ENCODE assay signal across 8 cellular contexts in the genomic region with DNA sequence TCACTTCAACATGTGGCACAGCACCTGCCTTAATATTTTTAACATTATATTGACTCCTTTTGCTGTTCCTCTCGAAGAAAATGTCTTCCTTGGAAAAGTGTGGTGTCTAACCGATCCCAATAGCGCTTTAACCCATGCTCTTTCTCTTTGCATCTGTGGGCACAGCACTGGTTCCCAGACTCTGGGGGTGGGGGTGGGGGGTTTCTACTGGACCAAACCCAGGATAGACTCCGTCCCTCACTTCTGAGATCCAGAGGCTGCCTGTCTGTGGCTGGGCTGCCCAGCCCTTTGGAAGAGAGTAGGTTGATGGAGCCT. TPM values are rescaled to one million over a fixed set of nuclear protein-coding genes. Genes with fewer than 3 reads are reported as not detected.
DNase-seq lines count a peak whose midpoint lies in the region; ATAC-seq and TF ChIP-seq lines count a peak whose summit lies in the region.

No MANE protein-coding gene starts in this region.

- no peak for TF ChIP-seq CTCF in stomach (IDR thresholded peaks at IDR 0.05)

- CTCF ChIA-PET in activated CD8-positive, alpha-beta T cell treated with anti-CD3 and anti-CD28 coated beads, Interleukin-2, amount 10 ng/mL, durations not matched to agents 7 days and 5 days (lab: Charles Lee), result no interaction called here

- peaks cover 14% of the 10 kb centered on the region for H3K27me3 Mint-ChIP-seq in activated CD8-positive, alpha-beta T cell treated with anti-CD3 and anti-CD28 coated beads, Interleukin-2, amount 10 ng/mL, durations not matched to agents 7 days and 5 days (ENCODE audit: low read depth)

- peaks cover 26% of the 10 kb centered on the region for H3K4me1 Mint-ChIP-seq in activated CD8-positive, alpha-beta T cell treated with anti-CD3 and anti-CD28 coated beads, Interleukin-2, amount 10 ng/mL, durations not matched to agents 7 days and 5 days (ENCODE audit: low read depth)

- H3K4me1 ChIP-seq in iPS-18a (ENCODE audit: control insufficient read depth, low read depth, low read length) (peaks cover 16% of the 10 kb centered on the region), stomach (peaks cover 13 to 38% (median 30%) of the 10 kb centered on the region in 4 donors)

- peak; percentile 25 for DNase-seq in NCI-H82 (lab: John Stamatoyannopoulos, UW)
- DNase-seq in NCI-H82 treated with DMSO at 0.1 percent for 48 hours (lab: John Stamatoyannopoulos, UW; ENCODE audit: unreplicated experiment), result no peak
- no peak for DNase-seq in activated CD8-positive, alpha-beta T cell treated with anti-CD3 and anti-CD28 coated beads, Interleukin-2, amount 10 ng/mL, durations not matched to agents 7 days and 5 days
- DNase-seq in stomach, result no peak
- no peak for DNase-seq in UCSD-AML1 (lab: John Stamatoyannopoulos, UW; ENCODE audit: unreplicated experiment)
- DNase-seq in mucosa of gallbladder (ENCODE audit: low spot score), result no peak

- no peak for TF ChIP-seq POLR2A in stomach (IDR thresholded peaks at IDR 0.05)

- H3K36me3 Mint-ChIP-seq in activated CD8-positive, alpha-beta T cell treated with anti-CD3 and anti-CD28 coated beads, Interleukin-2, amount 10 ng/mL, durations not matched to agents 7 days and 5 days (ENCODE audit: low read depth), result peaks cover 4% of the 10 kb centered on the region

- intact Hi-C loops in stomach (cut with DNase I; ENCODE audit: low total_unique reads), result no loop called here

- peak overlapping the region; percentile 94 for H3K27ac Mint-ChIP-seq in activated CD8-positive, alpha-beta T cell treated with anti-CD3 and anti-CD28 coated beads, Interleukin-2, amount 10 ng/mL, durations not matched to agents 7 days and 5 days

- H3K9me3 Mint-ChIP-seq in activated CD8-positive, alpha-beta T cell treated with anti-CD3 and anti-CD28 coated beads, Interleukin-2, amount 10 ng/mL, durations not matched to agents 7 days and 5 days (ENCODE audit: insufficient read depth), result no peaks in the 10 kb centered on the region

- WGBS in stomach, 5 donors, result 32 to 59% (median 44%) methylated on average over 4 of the region's 4 CpGs

- H3K9me3 ChIP-seq in iPS-18a (ENCODE audit: control insufficient read depth, low read depth, low read length), result no peaks in the 10 kb centered on the region
- no peaks in the 10 kb centered on the region for H3K9me3 ChIP-seq in stomach

- H3K9ac ChIP-seq in iPS-18a (ENCODE audit: low read length), result peak overlapping the region; percentile 62

- peak overlapping the region; percentile 77 for H3K4me3 Mint-ChIP-seq in activated CD8-positive, alpha-beta T cell treated with anti-CD3 and anti-CD28 coated beads, Interleukin-2, amount 10 ng/mL, durations not matched to agents 7 days and 5 days

- peak overlapping the region; percentile 72 for H3K4me3 ChIP-seq in iPS-18a (ENCODE audit: low read length)
- peak overlapping the region; percentile 56 to 70 (median 61) for H3K4me3 ChIP-seq in stomach

- TF ChIP-seq EP300 in stomach (IDR thresholded peaks at IDR 0.05), result no peak

- H3K36me3 ChIP-seq in iPS-18a (ENCODE audit: control insufficient read depth, low read depth, low read length) (no peaks in the 10 kb centered on the region), stomach (no peaks in the 10 kb centered on the region)

- peaks cover 20% of the 10 kb centered on the region for H3K27me3 ChIP-seq in iPS-18a (ENCODE audit: control insufficient read depth, insufficient read depth, low read length)
- no peaks in the 10 kb centered on the region for H3K27me3 ChIP-seq in stomach

- POLR2A ChIA-PET in activated CD8-positive, alpha-beta T cell treated with anti-CD3 and anti-CD28 coated beads, Interleukin-2, amount 10 ng/mL, durations not matched to agents 7 days and 5 days (lab: Charles Lee), result no interaction called here

- ATAC-seq in activated CD8-positive, alpha-beta T cell treated with anti-CD3 and anti-CD28 coated beads, Interleukin-2, amount 10 ng/mL, durations not matched to agents 7 days and 5 days, result no peak
- no peak for ATAC-seq in GM18861 (IDR thresholded peaks at IDR 0.05; ENCODE audit: unreplicated experiment)

- H3K27ac ChIP-seq in iPS-18a (ENCODE audit: low read length), result no peak overlapping the region
- peak overlapping the region; percentile 74 to 96 (median 90) for H3K27ac ChIP-seq in stomach

RNA-seq across cellular contexts. Expression of a gene that starts 3.9 kb away (rescaled TPM):
- 10 to 100 TPM; 48.5 to 50.7 TPM for total RNA-seq in activated CD8-positive, alpha-beta T cell treated with anti-CD3 and anti-CD28 coated beads, Interleukin-2, amount 10 ng/mL, durations not matched to agents 7 days and 5 days
- total RNA-seq in stomach, result 100 to 1,000 TPM in 1 of 5 donors, 10 to 100 TPM in 3, 1 to 10 TPM in 1; 9.6 to 106 (median 33.9) TPM
- polyA plus RNA-seq in stomach, result 1 to 10 TPM; 1.9 to 4.0 (median 3.9) TPM
- total RNA-seq in mucosa of gallbladder, result 52.3 TPM

RNA-seq across cellular contexts. Expression of a gene that starts 56.5 kb away (rescaled TPM):
- not detected for total RNA-seq in activated CD8-positive, alpha-beta T cell treated with anti-CD3 and anti-CD28 coated beads, Interleukin-2, amount 10 ng/mL, durations not matched to agents 7 days and 5 days
- total RNA-seq in stomach, result not detected
- polyA plus RNA-seq in stomach, result not detected
- total RNA-seq in mucosa of gallbladder, result not detected
